Comparison of ENCODE assay signal across 8 cellular contexts in the genomic region with DNA sequence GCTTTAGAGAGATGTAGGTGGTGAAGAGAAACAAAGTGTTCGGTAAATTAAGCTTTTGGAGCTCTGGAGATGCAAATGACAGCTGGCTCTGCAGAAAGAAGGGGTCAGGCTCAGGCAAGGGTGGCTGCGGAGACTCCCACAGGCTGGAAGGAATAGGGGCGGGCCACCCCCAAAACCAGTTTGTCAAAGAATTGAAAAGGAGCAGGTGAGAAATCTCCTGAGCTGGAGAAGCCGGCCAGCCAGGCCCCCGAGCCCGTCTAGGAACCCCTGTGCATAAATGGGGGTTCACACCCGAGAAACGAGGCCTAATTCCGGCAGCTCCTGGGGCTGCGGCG. TPM values are rescaled to one million over a fixed set of nuclear protein-coding genes. Genes with fewer than 3 reads are reported as not detected.
DNase-seq lines count a peak whose midpoint lies in the region; ATAC-seq, FAIRE-seq and TF ChIP-seq lines count a peak whose summit lies in the region.

No MANE protein-coding gene starts in this region.

- peak overlapping the region; percentile 92 for H3K4me3 ChIP-seq in astrocyte of the spinal cord (ENCODE audit: low read depth, low read length)
- H3K4me3 ChIP-seq in keratinocyte (ENCODE audit: control insufficient read depth in 2 of 3, extremely low read depth in 1 of 3, insufficient read depth in 2 of 3, low read depth in 1 of 3, low read length in 3 of 3) = peak overlapping the region; percentile 87 to 99 (median 89)

- CTCF ChIA-PET in Calu3 (lab: Charles Lee) = interaction anchor here (0.7 to 1.1 kb wide), 2 partner anchors 13 to 1306 kb away, joined by 4 to 6 read pairs; a partner anchor contains a TSS

- ATAC-seq in GM21447 (IDR thresholded peaks at IDR 0.05; ENCODE audit: unreplicated experiment) = peak; percentile 14

- H3K27ac Mint-ChIP-seq in Calu3 (ENCODE audit: unreplicated experiment) = peak overlapping the region; percentile 98
- H3K27ac Mint-ChIP-seq in stimulated activated naive CD8-positive, alpha-beta T cell treated with anti-CD3 and anti-CD28 coated beads, Interleukin-15, Interleukin-2, amounts not matched to agents 100 ng/mL and 50 ng/mL, for 24 hours = peak overlapping the region; percentile 96

- peak overlapping the region; percentile 99 for H3K4me3 Mint-ChIP-seq in Calu3 (ENCODE audit: low read depth, unreplicated experiment)
- peak overlapping the region; percentile 99 for H3K4me3 Mint-ChIP-seq in stimulated activated naive CD8-positive, alpha-beta T cell treated with anti-CD3 and anti-CD28 coated beads, Interleukin-15, Interleukin-2, amounts not matched to agents 100 ng/mL and 50 ng/mL, for 24 hours

- FAIRE-seq in keratinocyte (lab: Jason Lieb, UNC) = no peak

- H3K27me3 ChIP-seq in keratinocyte (ENCODE audit: control insufficient read depth, extremely low read depth, insufficient read depth, low read length) = no peaks in the 10 kb centered on the region

- H2AFZ ChIP-seq in keratinocyte (ENCODE audit: control insufficient read depth, low read length) = peak overlapping the region; percentile 76

- H3K9me1 ChIP-seq in keratinocyte (ENCODE audit: control insufficient read depth, extremely low read depth, insufficient read depth, low read length) = no peaks in the 10 kb centered on the region

- dilution Hi-C loops in keratinocyte (cut with MboI; ENCODE audit: extremely low pct_ligation_motif_present, low sequenced_read_pairs) = no loop called here

- peaks cover 15% of the 10 kb centered on the region for H3K4me1 ChIP-seq in keratinocyte (ENCODE audit: control insufficient read depth, extremely low read depth, insufficient read depth, low read length)

- H3K27me3 Mint-ChIP-seq in Calu3 (ENCODE audit: unreplicated experiment) = no peaks in the 10 kb centered on the region
- H3K27me3 Mint-ChIP-seq in stimulated activated naive CD8-positive, alpha-beta T cell treated with anti-CD3 and anti-CD28 coated beads, Interleukin-15, Interleukin-2, amounts not matched to agents 100 ng/mL and 50 ng/mL, for 24 hours = no peaks in the 10 kb centered on the region

- H3K9ac ChIP-seq in keratinocyte (ENCODE audit: control insufficient read depth, extremely low read depth, insufficient read depth, low read length) = peak overlapping the region; percentile 99

- peaks cover 54% of the 10 kb centered on the region for H3K79me2 ChIP-seq in keratinocyte (ENCODE audit: control insufficient read depth, insufficient read depth, low read length)

- no peak for TF ChIP-seq CTCF in Calu3 (IDR thresholded peaks at IDR 0.05; ENCODE audit: unreplicated experiment)
- TF ChIP-seq CTCF in astrocyte of the spinal cord (IDR thresholded peaks at IDR 0.05; ENCODE audit: low read depth, low read length) = no peak
- no peak for TF ChIP-seq CTCF in keratinocyte (optimal IDR thresholded peaks at IDR 0.05 in 1 of 3, IDR thresholded peaks at IDR 0.05 in 1 of 3, conservative IDR thresholded peaks at IDR 0.05 in 1 of 3; ENCODE audit: extremely low read depth in 1 of 3, insufficient read depth in 2 of 3, low read length in 3 of 3)

- no peaks in the 10 kb centered on the region for H4K20me1 ChIP-seq in keratinocyte (ENCODE audit: control insufficient read depth, extremely low read depth, insufficient read depth, low read length)

- peak overlapping the region; percentile 96 for H3K27ac ChIP-seq in keratinocyte (ENCODE audit: control insufficient read depth, insufficient read depth, low read length)

- BruUV-seq in Calu3 (replicated peaks; lab: Mats Ljungman, UMichigan) = no TSS peak

- no peaks in the 10 kb centered on the region for H3K9me3 ChIP-seq in keratinocyte (ENCODE audit: control insufficient read depth, low read depth, low read length)

- no peaks in the 10 kb centered on the region for H3K9me3 Mint-ChIP-seq in Calu3 (ENCODE audit: low read depth, unreplicated experiment)
- no peaks in the 10 kb centered on the region for H3K9me3 Mint-ChIP-seq in stimulated activated naive CD8-positive, alpha-beta T cell treated with anti-CD3 and anti-CD28 coated beads, Interleukin-15, Interleukin-2, amounts not matched to agents 100 ng/mL and 50 ng/mL, for 24 hours

- intact Hi-C loops in Calu3 (cut with micrococcal nuclease; ENCODE audit: unreplicated experiment) = no loop called here
- intact Hi-C loops in posterior vena cava (cut with DNase I) = no loop called here

- H3K4me1 Mint-ChIP-seq in Calu3 (ENCODE audit: low read depth, unreplicated experiment) = peaks cover 56% of the 10 kb centered on the region
- peaks cover 48% of the 10 kb centered on the region for H3K4me1 Mint-ChIP-seq in stimulated activated naive CD8-positive, alpha-beta T cell treated with anti-CD3 and anti-CD28 coated beads, Interleukin-15, Interleukin-2, amounts not matched to agents 100 ng/mL and 50 ng/mL, for 24 hours (ENCODE audit: low read depth)

- DNase-seq in Calu3 (peak; percentile 36), KBM-7 (peak; percentile 31), astrocyte of the spinal cord (ENCODE audit: low read depth, low spot score) (no peak), keratinocyte (ENCODE audit: low read depth, low spot score) (no peak), NOMO-1 (lab: John Stamatoyannopoulos, UW; ENCODE audit: unreplicated experiment in 2 of 2) (no peak), posterior vena cava (ENCODE audit: low spot score) (no peak)

- in situ Hi-C loops in KBM-7 (cut with MboI; ENCODE audit: low pct_unique_long_range_greater_than_20kb, low sequenced_read_pairs) = no loop called here
- in situ Hi-C loops in astrocyte of the spinal cord (cut with HindIII; ENCODE audit: low sequenced_read_pairs) = no loop called here

- peaks cover 2 to 7% of the 10 kb centered on the region in 2 experiments for H3K36me3 ChIP-seq in keratinocyte (ENCODE audit: control insufficient read depth in 2 of 2, extremely low read depth in 1 of 2, insufficient read depth in 2 of 2, low read length in 2 of 2)

- H3K36me3 Mint-ChIP-seq in Calu3 (ENCODE audit: insufficient read depth, unreplicated experiment) = peaks cover 37% of the 10 kb centered on the region
- peaks cover 34% of the 10 kb centered on the region for H3K36me3 Mint-ChIP-seq in stimulated activated naive CD8-positive, alpha-beta T cell treated with anti-CD3 and anti-CD28 coated beads, Interleukin-15, Interleukin-2, amounts not matched to agents 100 ng/mL and 50 ng/mL, for 24 hours (ENCODE audit: low read depth)

- peak overlapping the region; percentile 95 for H3K4me2 ChIP-seq in keratinocyte (ENCODE audit: control insufficient read depth, extremely low read depth, insufficient read depth, low read depth, low read length)

RNA-seq across cellular contexts. Expression of a gene that starts 0.5 kb away (rescaled TPM):
- total RNA-seq in Calu3 (2022) = 83.6 and 98.1 TPM in 2 replicates
- polyA plus RNA-seq in keratinocyte = 39.4 to 92.5 TPM (median 58.7 TPM) in 3 replicates
- polyA plus RNA-seq in keratinocyte (2011; ENCODE audit: low read depth) = 113 TPM
- 50.6 and 94.6 TPM in 2 replicates for polyA plus RNA-seq in keratinocyte (2011; cell fraction: cytosol; rRNA removed)
- 31.2 and 49.0 TPM in 2 replicates for polyA plus RNA-seq in keratinocyte (2011; cell fraction: nucleus; rRNA removed)
- polyA plus RNA-seq in keratinocyte (2012; ENCODE audit: low replicate concordance) = 65.9 and 67.2 TPM in 2 replicates
- polyA minus RNA-seq in keratinocyte = 8.7 to 31.8 TPM (median 14.7 TPM) in 3 replicates
- 9.0 TPM for polyA minus RNA-seq in keratinocyte (2011; cell fraction: cytosol; rRNA and poly(A)+ RNA removed)
- polyA minus RNA-seq in keratinocyte (2011; cell fraction: nucleus; rRNA and poly(A)+ RNA removed) = 4.3 and 12.8 TPM in 2 replicates
- 10 to 100 TPM; 55.1 to 65.7 TPM for total RNA-seq in posterior vena cava

RNA-seq across cellular contexts. Expression of a gene that starts 13.3 kb away (rescaled TPM):
- total RNA-seq in Calu3 (2022) = 16.2 and 23.2 TPM in 2 replicates
- polyA plus RNA-seq in keratinocyte = 4.7 to 6.9 TPM (median 5.8 TPM) in 3 replicates
- polyA plus RNA-seq in keratinocyte (2011; ENCODE audit: low read depth) = 3.0 TPM
- polyA plus RNA-seq in keratinocyte (2011; cell fraction: cytosol; rRNA removed) = 3.4 and 4.6 TPM in 2 replicates
- polyA plus RNA-seq in keratinocyte (2011; cell fraction: nucleus; rRNA removed) = 11.5 and 11.8 TPM in 2 replicates
- 2.7 and 7.4 TPM in 2 replicates for polyA plus RNA-seq in keratinocyte (2012; ENCODE audit: low replicate concordance)
- 30.8 to 99.3 TPM (median 59.9 TPM) in 3 replicates for polyA minus RNA-seq in keratinocyte
- polyA minus RNA-seq in keratinocyte (2011; cell fraction: cytosol; rRNA and poly(A)+ RNA removed) = 11.1 TPM
- polyA minus RNA-seq in keratinocyte (2011; cell fraction: nucleus; rRNA and poly(A)+ RNA removed) = 29.8 and 59.5 TPM in 2 replicates
- total RNA-seq in posterior vena cava = 10 to 100 TPM; 24.9 to 27.3 TPM

Comparison
In these comparisons a context has a peak if more than half of its experiments do, and no peak if none do; other contexts are left out.
1. DNase-seq: peak in Calu3 (single experiment) and KBM-7 (single experiment); none in astrocyte of the spinal cord (single experiment), keratinocyte (single experiment), NOMO-1 (0 of 2) and posterior vena cava (single experiment).